In genomic region chr9:83967083-83967482, GRCh38 we compare ENCODE assay signal across 2 cellular contexts.
TF ChIP-seq lines count a peak whose summit lies in the region.

No MANE protein-coding gene starts in this region.

TF ChIP-seq in HCT116, 20 proteins besides CTCF, POLR2A, EP300 and RAD21:
- TF ChIP-seq FOSL1 (IDR thresholded peaks at IDR 0.05; ENCODE audit: low read depth) (no peak), JUND (IDR thresholded peaks at IDR 0.05) (0 out of 2 replicates have a peak, but pooled peaks have one; percentile 3)

TF ChIP-seq in K562, 482 proteins besides CTCF, POLR2A, EP300 and RAD21:
- TF ChIP-seq ZNF324 (CRISPR knock-in tag; IDR thresholded peaks at IDR 0.05) (no peak), ADNP (tag; IDR thresholded peaks at IDR 0.05) (no peak), POLR2AphosphoS2 (IDR thresholded peaks at IDR 0.05; ENCODE audit: low read length) (no peak; the same call in 1 of the 2 replicates), SUPT5H (IDR thresholded peaks at IDR 0.05) (0 out of 2 replicates have a peak, but pooled peaks have one; percentile 27), SMAD3 (CRISPR knock-in tag; conservative IDR thresholded peaks at IDR 0.05) (no peak), ZNF407 (IDR thresholded peaks at IDR 0.05; ENCODE audit: low read depth) (no peak), SAP30 (IDR thresholded peaks at IDR 0.05; ENCODE audit: borderline replicate concordance, insufficient read depth, low read depth, low read length, poor library complexity, severe bottlenecking) (no peak), PKNOX1 (IDR thresholded peaks at IDR 0.05) (0 out of 2 replicates have a peak, but pooled peaks have one; percentile 14), SMAD4 (CRISPR knock-in tag; conservative IDR thresholded peaks at IDR 0.05) (no peak), HIVEP1 (CRISPR knock-in tag; IDR thresholded peaks at IDR 0.05) (no peak), TARDBP (IDR thresholded peaks at IDR 0.05) (no peak), DDX20 (tag; IDR thresholded peaks at IDR 0.05; ENCODE audit: low read depth) (no peak), COPS2 (conservative IDR thresholded peaks at IDR 0.05) (no peak), ETV5 (CRISPR knock-in tag; IDR thresholded peaks at IDR 0.05; ENCODE audit: low read depth) (no peak), POLR2AphosphoS5 (IDR thresholded peaks at IDR 0.05; ENCODE audit: control insufficient read depth, insufficient read depth, low read depth, low read length) (peak; percentile 33; the same call in 1 of the 2 replicates), GTF2F1 (IDR thresholded peaks at IDR 0.05; ENCODE audit: low read depth, low read length) (no peak), ZNF133 (CRISPR knock-in tag; IDR thresholded peaks at IDR 0.05) (no peak), TRIM25 (IDR thresholded peaks at IDR 0.05; ENCODE audit: borderline replicate concordance) (no peak), POLR2B (IDR thresholded peaks at IDR 0.05; ENCODE audit: low read depth, partially characterized antibody) (peak; percentile 37)
- TF ChIP-seq, protein P1, sequence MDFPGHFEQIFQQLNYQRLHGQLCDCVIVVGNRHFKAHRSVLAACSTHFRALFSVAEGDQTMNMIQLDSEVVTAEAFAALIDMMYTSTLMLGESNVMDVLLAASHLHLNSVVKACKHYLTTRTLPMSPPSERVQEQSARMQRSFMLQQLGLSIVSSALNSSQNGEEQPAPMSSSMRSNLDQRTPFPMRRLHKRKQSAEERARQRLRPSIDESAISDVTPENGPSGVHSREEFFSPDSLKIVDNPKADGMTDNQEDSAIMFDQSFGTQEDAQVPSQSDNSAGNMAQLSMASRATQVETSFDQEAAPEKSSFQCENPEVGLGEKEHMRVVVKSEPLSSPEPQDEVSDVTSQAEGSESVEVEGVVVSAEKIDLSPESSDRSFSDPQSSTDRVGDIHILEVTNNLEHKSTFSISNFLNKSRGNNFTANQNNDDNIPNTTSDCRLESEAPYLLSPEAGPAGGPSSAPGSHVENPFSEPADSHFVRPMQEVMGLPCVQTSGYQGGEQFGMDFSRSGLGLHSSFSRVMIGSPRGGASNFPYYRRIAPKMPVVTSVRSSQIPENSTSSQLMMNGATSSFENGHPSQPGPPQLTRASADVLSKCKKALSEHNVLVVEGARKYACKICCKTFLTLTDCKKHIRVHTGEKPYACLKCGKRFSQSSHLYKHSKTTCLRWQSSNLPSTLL (IDR thresholded peaks at IDR 0.05), result no peak
- TF ChIP-seq, protein P2, sequence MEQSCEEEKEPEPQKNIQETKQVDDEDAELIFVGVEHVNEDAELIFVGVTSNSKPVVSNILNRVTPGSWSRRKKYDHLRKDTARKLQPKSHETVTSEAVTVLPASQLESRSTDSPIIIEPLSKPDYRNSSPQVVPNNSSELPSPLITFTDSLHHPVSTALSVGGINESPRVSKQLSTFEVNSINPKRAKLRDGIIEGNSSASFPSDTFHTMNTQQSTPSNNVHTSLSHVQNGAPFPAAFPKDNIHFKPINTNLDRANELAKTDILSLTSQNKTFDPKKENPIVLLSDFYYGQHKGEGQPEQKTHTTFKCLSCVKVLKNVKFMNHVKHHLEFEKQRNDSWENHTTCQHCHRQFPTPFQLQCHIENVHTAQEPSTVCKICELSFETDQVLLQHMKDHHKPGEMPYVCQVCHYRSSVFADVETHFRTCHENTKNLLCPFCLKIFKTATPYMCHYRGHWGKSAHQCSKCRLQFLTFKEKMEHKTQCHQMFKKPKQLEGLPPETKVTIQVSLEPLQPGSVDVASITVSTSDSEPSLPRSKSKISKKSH (CRISPR knock-in tag; IDR thresholded peaks at IDR 0.05), result no peak
- TF ChIP-seq, protein P3, sequence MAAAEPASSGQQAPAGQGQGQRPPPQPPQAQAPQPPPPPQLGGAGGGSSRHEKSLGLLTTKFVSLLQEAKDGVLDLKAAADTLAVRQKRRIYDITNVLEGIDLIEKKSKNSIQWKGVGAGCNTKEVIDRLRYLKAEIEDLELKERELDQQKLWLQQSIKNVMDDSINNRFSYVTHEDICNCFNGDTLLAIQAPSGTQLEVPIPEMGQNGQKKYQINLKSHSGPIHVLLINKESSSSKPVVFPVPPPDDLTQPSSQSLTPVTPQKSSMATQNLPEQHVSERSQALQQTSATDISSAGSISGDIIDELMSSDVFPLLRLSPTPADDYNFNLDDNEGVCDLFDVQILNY (CRISPR knock-in tag; IDR thresholded peaks at IDR 0.05), result no peak
- TF ChIP-seq, protein P4, sequence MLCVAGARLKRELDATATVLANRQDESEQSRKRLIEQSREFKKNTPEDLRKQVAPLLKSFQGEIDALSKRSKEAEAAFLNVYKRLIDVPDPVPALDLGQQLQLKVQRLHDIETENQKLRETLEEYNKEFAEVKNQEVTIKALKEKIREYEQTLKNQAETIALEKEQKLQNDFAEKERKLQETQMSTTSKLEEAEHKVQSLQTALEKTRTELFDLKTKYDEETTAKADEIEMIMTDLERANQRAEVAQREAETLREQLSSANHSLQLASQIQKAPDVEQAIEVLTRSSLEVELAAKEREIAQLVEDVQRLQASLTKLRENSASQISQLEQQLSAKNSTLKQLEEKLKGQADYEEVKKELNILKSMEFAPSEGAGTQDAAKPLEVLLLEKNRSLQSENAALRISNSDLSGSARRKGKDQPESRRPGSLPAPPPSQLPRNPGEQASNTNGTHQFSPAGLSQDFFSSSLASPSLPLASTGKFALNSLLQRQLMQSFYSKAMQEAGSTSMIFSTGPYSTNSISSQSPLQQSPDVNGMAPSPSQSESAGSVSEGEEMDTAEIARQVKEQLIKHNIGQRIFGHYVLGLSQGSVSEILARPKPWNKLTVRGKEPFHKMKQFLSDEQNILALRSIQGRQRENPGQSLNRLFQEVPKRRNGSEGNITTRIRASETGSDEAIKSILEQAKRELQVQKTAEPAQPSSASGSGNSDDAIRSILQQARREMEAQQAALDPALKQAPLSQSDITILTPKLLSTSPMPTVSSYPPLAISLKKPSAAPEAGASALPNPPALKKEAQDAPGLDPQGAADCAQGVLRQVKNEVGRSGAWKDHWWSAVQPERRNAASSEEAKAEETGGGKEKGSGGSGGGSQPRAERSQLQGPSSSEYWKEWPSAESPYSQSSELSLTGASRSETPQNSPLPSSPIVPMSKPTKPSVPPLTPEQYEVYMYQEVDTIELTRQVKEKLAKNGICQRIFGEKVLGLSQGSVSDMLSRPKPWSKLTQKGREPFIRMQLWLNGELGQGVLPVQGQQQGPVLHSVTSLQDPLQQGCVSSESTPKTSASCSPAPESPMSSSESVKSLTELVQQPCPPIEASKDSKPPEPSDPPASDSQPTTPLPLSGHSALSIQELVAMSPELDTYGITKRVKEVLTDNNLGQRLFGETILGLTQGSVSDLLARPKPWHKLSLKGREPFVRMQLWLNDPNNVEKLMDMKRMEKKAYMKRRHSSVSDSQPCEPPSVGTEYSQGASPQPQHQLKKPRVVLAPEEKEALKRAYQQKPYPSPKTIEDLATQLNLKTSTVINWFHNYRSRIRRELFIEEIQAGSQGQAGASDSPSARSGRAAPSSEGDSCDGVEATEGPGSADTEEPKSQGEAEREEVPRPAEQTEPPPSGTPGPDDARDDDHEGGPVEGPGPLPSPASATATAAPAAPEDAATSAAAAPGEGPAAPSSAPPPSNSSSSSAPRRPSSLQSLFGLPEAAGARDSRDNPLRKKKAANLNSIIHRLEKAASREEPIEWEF (CRISPR knock-in tag; IDR thresholded peaks at IDR 0.05), result no peak
- TF ChIP-seq, protein P5, sequence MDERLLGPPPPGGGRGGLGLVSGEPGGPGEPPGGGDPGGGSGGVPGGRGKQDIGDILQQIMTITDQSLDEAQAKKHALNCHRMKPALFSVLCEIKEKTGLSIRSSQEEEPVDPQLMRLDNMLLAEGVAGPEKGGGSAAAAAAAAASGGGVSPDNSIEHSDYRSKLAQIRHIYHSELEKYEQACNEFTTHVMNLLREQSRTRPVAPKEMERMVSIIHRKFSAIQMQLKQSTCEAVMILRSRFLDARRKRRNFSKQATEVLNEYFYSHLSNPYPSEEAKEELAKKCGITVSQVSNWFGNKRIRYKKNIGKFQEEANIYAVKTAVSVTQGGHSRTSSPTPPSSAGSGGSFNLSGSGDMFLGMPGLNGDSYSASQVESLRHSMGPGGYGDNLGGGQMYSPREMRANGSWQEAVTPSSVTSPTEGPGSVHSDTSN (CRISPR knock-in tag; IDR thresholded peaks at IDR 0.05; ENCODE audit: low read depth), result no peak
- TF ChIP-seq, protein P5 (tag; conservative IDR thresholded peaks at IDR 0.05; ENCODE audit: low read depth), result no peak
